Comparison of ENCODE assay signal across 14 cellular contexts in the genomic region with DNA sequence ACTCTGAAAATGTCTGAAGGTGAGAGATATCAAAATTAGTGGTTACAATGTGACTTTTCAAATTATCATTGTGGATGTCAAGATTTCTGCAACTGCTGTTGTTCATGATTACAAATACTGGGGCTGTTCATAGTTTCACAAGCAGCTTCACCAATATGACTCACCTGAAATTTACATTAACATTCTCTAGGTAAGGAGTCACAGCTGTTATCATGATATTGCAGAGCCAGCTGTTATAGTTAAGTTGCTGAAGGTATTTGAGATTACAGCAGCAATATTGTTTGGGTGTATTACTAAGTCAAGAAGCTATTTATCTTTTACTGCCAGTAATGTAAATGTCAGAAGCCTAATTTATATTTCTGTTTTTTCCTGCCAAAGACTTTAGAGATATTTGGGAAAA.
A peak's percentile ranks its signal among the peaks of the same experiment; 100 is the strongest.
DNase-seq lines count a peak whose midpoint lies in the region; ATAC-seq, FAIRE-seq and TF ChIP-seq lines count a peak whose summit lies in the region.
"Had no signal": no experiment of that assay in that cellular context is flagged by ENCODE, and none has a peak within 500 bp of the region (broad histone marks: within the 10 kb centered on the region; RNA-seq: fewer than 3 reads in every experiment).

No MANE protein-coding gene starts in this region.

- 0 out of 3 replicates have a peak overlapping the region, but pooled peaks have one; percentile 8 for H3K4me2 ChIP-seq in A549

- no peaks in the 10 kb centered on the region for H3K9me3 Mint-ChIP-seq in stimulated activated memory B cell treated with anti-CD40 and anti-IgM and Interleukin-4, amounts not matched to agents 10 μg/mL and 1 μg/mL and 100 μg/mL, for 72 hours
- no peaks in the 10 kb centered on the region for H3K9me3 Mint-ChIP-seq in activated CD8-positive, alpha-beta T cell treated with anti-CD3 and anti-CD28 coated beads, Interleukin-2, amount 10 ng/mL, durations not matched to agents 7 days and 5 days (ENCODE audit: insufficient read depth)

- H3K27ac ChIP-seq in A549, result no peak overlapping the region
- H3K27ac ChIP-seq: SK-N-MC had no signal

- no peaks in the 10 kb centered on the region for H3K36me3 Mint-ChIP-seq in stimulated activated memory B cell treated with anti-CD40 and anti-IgM and Interleukin-4, amounts not matched to agents 10 μg/mL and 1 μg/mL and 100 μg/mL, for 72 hours
- no peaks in the 10 kb centered on the region for H3K36me3 Mint-ChIP-seq in activated CD8-positive, alpha-beta T cell treated with anti-CD3 and anti-CD28 coated beads, Interleukin-2, amount 10 ng/mL, durations not matched to agents 7 days and 5 days (ENCODE audit: low read depth)
- H3K36me3 Mint-ChIP-seq: activated naive CD8-positive, alpha-beta T cell had no signal

- H3K4me3 ChIP-seq in A549 (no peak overlapping the region), epithelial cell of esophagus (ENCODE audit: low read length) (no peak overlapping the region)
- H3K4me3 ChIP-seq: SK-N-MC had no signal

- H3K27ac Mint-ChIP-seq in stimulated activated memory B cell treated with anti-CD40 and anti-IgM and Interleukin-4, amounts not matched to agents 10 μg/mL and 1 μg/mL and 100 μg/mL, for 72 hours, result no peak overlapping the region
- no peak overlapping the region for H3K27ac Mint-ChIP-seq in activated CD8-positive, alpha-beta T cell treated with anti-CD3 and anti-CD28 coated beads, Interleukin-2, amount 10 ng/mL, durations not matched to agents 7 days and 5 days
- H3K27ac Mint-ChIP-seq: activated naive CD8-positive, alpha-beta T cell had no signal

- no peak for TF ChIP-seq CTCF in A549 (IDR thresholded peaks at IDR 0.05)
- no peak for TF ChIP-seq CTCF in epithelial cell of esophagus (IDR thresholded peaks at IDR 0.05; ENCODE audit: insufficient read depth, low read depth, low read length, missing control alignments)
- TF ChIP-seq CTCF in GM20000 (IDR thresholded peaks at IDR 0.05; ENCODE audit: extremely low read depth, missing control alignments), result no peak

- no peak for TF ChIP-seq RAD21 in A549 (conservative IDR thresholded peaks at IDR 0.05 in 1 of 2, IDR thresholded peaks at IDR 0.05 in 1 of 2)

- no peak for TF ChIP-seq EP300 in A549 (IDR thresholded peaks at IDR 0.05)

- H3K4me3 Mint-ChIP-seq in stimulated activated memory B cell treated with anti-CD40 and anti-IgM and Interleukin-4, amounts not matched to agents 10 μg/mL and 1 μg/mL and 100 μg/mL, for 72 hours, result no peak overlapping the region
- no peak overlapping the region for H3K4me3 Mint-ChIP-seq in activated CD8-positive, alpha-beta T cell treated with anti-CD3 and anti-CD28 coated beads, Interleukin-2, amount 10 ng/mL, durations not matched to agents 7 days and 5 days
- H3K4me3 Mint-ChIP-seq: activated naive CD8-positive, alpha-beta T cell had no signal

- ATAC-seq in A549 (no peak; a peak in 2 of 6 replicates), GM21423 (IDR thresholded peaks at IDR 0.05; ENCODE audit: unreplicated experiment) (peak; percentile 65)
- ATAC-seq in stimulated activated memory B cell treated with anti-CD40 and anti-IgM and Interleukin-4, amounts not matched to agents 10 μg/mL and 1 μg/mL and 100 μg/mL, for 72 hours, result no peak
- no peak for ATAC-seq in activated CD8-positive, alpha-beta T cell treated with anti-CD3 and anti-CD28 coated beads, Interleukin-2, amount 10 ng/mL, durations not matched to agents 7 days and 5 days

- DNase-seq in A549 (ENCODE audit: low read depth in 1 of 2, low spot score in 1 of 2), result peak; percentile 5 to 15
- peak; percentile 37 for DNase-seq in LoVo (ENCODE audit: low spot score)
- peak; percentile 90 for DNase-seq in epithelial cell of esophagus (ENCODE audit: low read depth)
- DNase-seq in HT-29 (ENCODE audit: low spot score), result no peak
- DNase-seq in GM20000 (ENCODE audit: low spot score), result no peak
- no peak for DNase-seq in activated CD8-positive, alpha-beta T cell treated with anti-CD3 and anti-CD28 coated beads, Interleukin-2, amount 10 ng/mL, durations not matched to agents 7 days and 5 days
- DNase-seq: activated CD4-positive, alpha-beta T cell treated with anti-CD3 and anti-CD28 coated beads, Interleukin-2, amount 50 U/mL, for 4 hours; NCI-H446; nucleus accumbens; stimulated activated CD4-positive, alpha-beta T cell treated with anti-CD3 and anti-CD28 coated beads, Interleukin-2, amount 100 ng/mL, for 24 hours had no signal

- H3K4me1 ChIP-seq in A549, result no peaks in the 10 kb centered on the region; the same call in 2 of the 3 replicates

- no peaks in the 10 kb centered on the region for H3K9me3 ChIP-seq in A549

- no peak for FAIRE-seq in A549 (lab: Jason Lieb, UNC)

- TF ChIP-seq POLR2A in A549 (IDR thresholded peaks at IDR 0.05; ENCODE audit: low read length), result no peak

- POLR2A ChIA-PET in A549 (lab: Yijun Ruan, JAX), result no interaction called here
- POLR2A ChIA-PET in activated CD8-positive, alpha-beta T cell treated with anti-CD3 and anti-CD28 coated beads, Interleukin-2, amount 10 ng/mL, durations not matched to agents 7 days and 5 days (lab: Charles Lee), result no interaction called here

- no peaks in the 10 kb centered on the region for H3K4me1 Mint-ChIP-seq in stimulated activated memory B cell treated with anti-CD40 and anti-IgM and Interleukin-4, amounts not matched to agents 10 μg/mL and 1 μg/mL and 100 μg/mL, for 72 hours
- H3K4me1 Mint-ChIP-seq in activated CD8-positive, alpha-beta T cell treated with anti-CD3 and anti-CD28 coated beads, Interleukin-2, amount 10 ng/mL, durations not matched to agents 7 days and 5 days (ENCODE audit: low read depth), result no peaks in the 10 kb centered on the region

- no peaks in the 10 kb centered on the region for H3K27me3 Mint-ChIP-seq in stimulated activated memory B cell treated with anti-CD40 and anti-IgM and Interleukin-4, amounts not matched to agents 10 μg/mL and 1 μg/mL and 100 μg/mL, for 72 hours
- no peaks in the 10 kb centered on the region for H3K27me3 Mint-ChIP-seq in activated CD8-positive, alpha-beta T cell treated with anti-CD3 and anti-CD28 coated beads, Interleukin-2, amount 10 ng/mL, durations not matched to agents 7 days and 5 days (ENCODE audit: low read depth)
- H3K27me3 Mint-ChIP-seq: activated naive CD8-positive, alpha-beta T cell had no signal

- CTCF ChIA-PET in A549 (lab: Yijun Ruan, JAX), result no interaction called here
- CTCF ChIA-PET in activated CD8-positive, alpha-beta T cell treated with anti-CD3 and anti-CD28 coated beads, Interleukin-2, amount 10 ng/mL, durations not matched to agents 7 days and 5 days (lab: Charles Lee), result no interaction called here

TF ChIP-seq in A549, 52 proteins besides CTCF, POLR2A, EP300 and RAD21:
- TF ChIP-seq MAFK (IDR thresholded peaks at IDR 0.05; ENCODE audit: partially characterized antibody) (no peak), GATA3 (IDR thresholded peaks at IDR 0.05; ENCODE audit: borderline replicate concordance) (peak; percentile 65; the same call in 1 of the 2 replicates), E2F6 (IDR thresholded peaks at IDR 0.05; ENCODE audit: borderline replicate concordance, low read depth) (no peak), HES2 (IDR thresholded peaks at IDR 0.05) (no peak), MYC (IDR thresholded peaks at IDR 0.05; ENCODE audit: borderline replicate concordance, low read length) (no peak), FOSL2 (IDR thresholded peaks at IDR 0.05) (peak; percentile 64), FOSL2 (CRISPR knock-in tag; IDR thresholded peaks at IDR 0.05) (peak; percentile 55), RCOR1 (IDR thresholded peaks at IDR 0.05; ENCODE audit: low read depth, low read length) (no peak), NPAS2 (CRISPR knock-in tag; IDR thresholded peaks at IDR 0.05; ENCODE audit: borderline replicate concordance) (no peak), TP53 (CRISPR knock-in tag; IDR thresholded peaks at IDR 0.05) (no peak), HEYL (CRISPR knock-in tag; IDR thresholded peaks at IDR 0.05) (no peak), JUNB (IDR thresholded peaks at IDR 0.05) (peak; percentile 50; the same call in 1 of the 2 replicates), RFX5 (IDR thresholded peaks at IDR 0.05) (no peak), HOXB13 (CRISPR knock-in tag; IDR thresholded peaks at IDR 0.05; ENCODE audit: low read depth) (no peak), CBX2 (IDR thresholded peaks at IDR 0.05; ENCODE audit: borderline replicate concordance, low read depth) (no peak), EHMT2 (IDR thresholded peaks at IDR 0.05; ENCODE audit: low read depth) (no peak), RNF2 (IDR thresholded peaks at IDR 0.05; ENCODE audit: borderline replicate concordance, low read depth) (no peak), CHD2 (IDR thresholded peaks at IDR 0.05; ENCODE audit: low read length, partially characterized antibody) (no peak), KDM1A (IDR thresholded peaks at IDR 0.05; ENCODE audit: low read depth) (no peak), CEBPB (IDR thresholded peaks at IDR 0.05) (peak in 1 of 2 experiments; percentile 66; a peak in 2 of 4 replicates)

Comparison
In these comparisons a context has a peak if more than half of its experiments do, and no peak if none do; other contexts are left out.
1. DNase-seq: peak in A549 (2 of 2), LoVo (single experiment) and epithelial cell of esophagus (single experiment); none in HT-29 (single experiment), GM20000 (single experiment) and activated CD8-positive, alpha-beta T cell treated with anti-CD3 and anti-CD28 coated beads, Interleukin-2, amount 10 ng/mL, durations not matched to agents 7 days and 5 days (single experiment).